In the genomic region with DNA sequence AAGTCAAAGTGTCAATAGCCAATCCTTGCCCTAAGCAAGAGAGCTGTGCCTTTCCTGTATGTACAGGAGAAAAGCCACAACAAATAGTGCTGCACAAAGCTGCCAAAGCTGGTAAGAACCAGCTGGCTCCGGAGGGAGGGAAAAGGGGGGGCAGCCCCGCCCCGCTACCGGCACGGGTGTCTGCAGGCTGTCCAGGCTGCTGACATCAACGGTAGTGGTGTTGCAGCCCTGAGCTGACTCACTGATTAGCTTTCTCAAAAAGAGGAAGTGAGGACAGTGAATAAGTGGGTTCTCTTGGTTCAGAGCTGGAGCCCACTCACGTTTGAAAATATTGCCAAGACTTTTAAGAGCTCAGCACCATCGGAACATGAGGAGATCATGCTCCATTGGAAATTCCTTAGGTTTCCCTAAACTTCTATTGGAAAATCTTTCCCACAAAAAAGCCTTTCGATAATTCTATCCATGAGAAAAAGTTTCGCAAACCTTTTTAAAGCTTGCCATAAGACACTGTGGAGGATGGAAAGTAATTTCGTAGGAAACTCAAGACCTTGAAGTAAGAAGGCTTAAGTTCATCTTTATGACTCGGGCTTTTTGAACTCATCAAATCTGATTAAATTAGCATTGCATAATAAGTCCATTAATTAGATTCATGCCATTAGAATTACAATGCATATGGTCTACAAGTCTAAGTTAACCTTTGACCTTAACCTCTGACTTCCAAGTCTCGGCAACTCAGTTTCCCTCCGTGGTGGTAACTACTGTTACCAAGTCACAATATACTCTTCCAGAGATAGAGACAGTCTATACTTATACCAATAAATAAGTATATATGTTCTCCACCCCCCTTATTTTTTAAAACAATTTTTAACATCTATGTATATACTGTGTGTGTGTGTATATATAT, we compare ENCODE assay signal across 1 cellular context.
TF ChIP-seq lines count a peak whose summit lies in the region.

No MANE protein-coding gene starts in this region.

TF ChIP-seq in HEK293, 187 proteins besides CTCF, POLR2A, EP300 and RAD21 (continued from another document and continues in another):
- TF ChIP-seq SP2 (tag by site-specific recombination; IDR thresholded peaks at IDR 0.05) (0 out of 2 replicates have a peak, but pooled peaks have one; percentile 9), BCL11A (tag by site-specific recombination; IDR thresholded peaks at IDR 0.05; ENCODE audit: low read depth) (no peak; the same call in 1 of the 2 replicates), REPIN1 (tag by site-specific recombination; IDR thresholded peaks at IDR 0.05; ENCODE audit: low read depth) (no peak), ZNF341 (tag by site-specific recombination; IDR thresholded peaks at IDR 0.05; ENCODE audit: low read depth) (peak; percentile 66), ZNF274 (IDR thresholded peaks at IDR 0.05; ENCODE audit: low read length) (no peak), ZNF274 (tag by site-specific recombination; IDR thresholded peaks at IDR 0.05; ENCODE audit: borderline replicate concordance) (no peak), ZNF223 (tag by site-specific recombination; IDR thresholded peaks at IDR 0.05) (no peak), ZNF157 (tag by site-specific recombination; IDR thresholded peaks at IDR 0.05) (no peak), ZNF211 (tag by site-specific recombination; IDR thresholded peaks at IDR 0.05; ENCODE audit: low read depth) (no peak), ZNF624 (tag by site-specific recombination; IDR thresholded peaks at IDR 0.05) (no peak), ZNF561 (tag by site-specific recombination; IDR thresholded peaks at IDR 0.05; ENCODE audit: borderline replicate concordance) (no peak), ZBTB20 (tag by site-specific recombination; IDR thresholded peaks at IDR 0.05) (no peak), TCF7L2 (IDR thresholded peaks at IDR 0.05; ENCODE audit: borderline replicate concordance, low read depth, low read length) (no peak), ZNF555 (tag by site-specific recombination; conservative IDR thresholded peaks at IDR 0.05) (no peak), KLF10 (tag by site-specific recombination; IDR thresholded peaks at IDR 0.05) (0 out of 2 replicates have a peak, but pooled peaks have one; percentile 30), ZNF830 (tag by site-specific recombination; IDR thresholded peaks at IDR 0.05; ENCODE audit: low read depth) (no peak), ZNF600 (tag by site-specific recombination; IDR thresholded peaks at IDR 0.05) (peak; percentile 91), GFI1B (tag by site-specific recombination; IDR thresholded peaks at IDR 0.05) (no peak), ZNF114 (tag by site-specific recombination; IDR thresholded peaks at IDR 0.05) (no peak), ZNF664 (tag by site-specific recombination; IDR thresholded peaks at IDR 0.05) (no peak), YY1 (tag by site-specific recombination; IDR thresholded peaks at IDR 0.05) (no peak), ZNF792 (tag by site-specific recombination; IDR thresholded peaks at IDR 0.05) (no peak), ZBTB21 (tag by site-specific recombination; IDR thresholded peaks at IDR 0.05) (peak; percentile 27; the same call in 1 of the 2 replicates), ZNF2 (tag by site-specific recombination; IDR thresholded peaks at IDR 0.05) (0 out of 2 replicates have a peak, but pooled peaks have one; percentile 32), ZNF777 (tag by site-specific recombination; IDR thresholded peaks at IDR 0.05; ENCODE audit: borderline replicate concordance) (no peak), MYNN (tag by site-specific recombination; IDR thresholded peaks at IDR 0.05; ENCODE audit: borderline replicate concordance) (no peak), ZBTB8A (tag by site-specific recombination; IDR thresholded peaks at IDR 0.05) (no peak), ZIC2 (tag by site-specific recombination; IDR thresholded peaks at IDR 0.05) (no peak), ZBTB48 (tag by site-specific recombination; IDR thresholded peaks at IDR 0.05) (no peak), ZNF140 (tag by site-specific recombination; IDR thresholded peaks at IDR 0.05) (no peak), ZBTB7A (tag by site-specific recombination; IDR thresholded peaks at IDR 0.05; ENCODE audit: low read depth) (no peak), ZNF768 (tag by site-specific recombination; IDR thresholded peaks at IDR 0.05) (no peak), SP7 (tag by site-specific recombination; IDR thresholded peaks at IDR 0.05) (peak; percentile 56; the same call in 1 of the 2 replicates), IKZF3 (tag by site-specific recombination; IDR thresholded peaks at IDR 0.05) (peak; percentile 58; the same call in 1 of the 2 replicates), ZFP37 (tag by site-specific recombination; IDR thresholded peaks at IDR 0.05) (no peak), ZNF837 (tag by site-specific recombination; IDR thresholded peaks at IDR 0.05) (no peak), ZNF701 (tag by site-specific recombination; IDR thresholded peaks at IDR 0.05) (no peak)
- TF ChIP-seq, protein P1, sequence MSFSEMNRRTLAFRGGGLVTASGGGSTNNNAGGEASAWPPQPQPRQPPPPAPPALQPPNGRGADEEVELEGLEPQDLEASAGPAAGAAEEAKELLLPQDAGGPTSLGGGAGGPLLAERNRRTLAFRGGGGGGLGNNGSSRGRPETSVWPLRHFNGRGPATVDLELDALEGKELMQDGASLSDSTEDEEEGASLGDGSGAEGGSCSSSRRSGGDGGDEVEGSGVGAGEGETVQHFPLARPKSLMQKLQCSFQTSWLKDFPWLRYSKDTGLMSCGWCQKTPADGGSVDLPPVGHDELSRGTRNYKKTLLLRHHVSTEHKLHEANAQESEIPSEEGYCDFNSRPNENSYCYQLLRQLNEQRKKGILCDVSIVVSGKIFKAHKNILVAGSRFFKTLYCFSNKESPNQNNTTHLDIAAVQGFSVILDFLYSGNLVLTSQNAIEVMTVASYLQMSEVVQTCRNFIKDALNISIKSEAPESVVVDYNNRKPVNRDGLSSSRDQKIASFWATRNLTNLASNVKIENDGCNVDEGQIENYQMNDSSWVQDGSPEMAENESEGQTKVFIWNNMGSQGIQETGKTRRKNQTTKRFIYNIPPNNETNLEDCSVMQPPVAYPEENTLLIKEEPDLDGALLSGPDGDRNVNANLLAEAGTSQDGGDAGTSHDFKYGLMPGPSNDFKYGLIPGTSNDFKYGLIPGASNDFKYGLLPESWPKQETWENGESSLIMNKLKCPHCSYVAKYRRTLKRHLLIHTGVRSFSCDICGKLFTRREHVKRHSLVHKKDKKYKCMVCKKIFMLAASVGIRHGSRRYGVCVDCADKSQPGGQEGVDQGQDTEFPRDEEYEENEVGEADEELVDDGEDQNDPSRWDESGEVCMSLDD (tag by site-specific recombination; IDR thresholded peaks at IDR 0.05) = no peak
- TF ChIP-seq, protein P2, sequence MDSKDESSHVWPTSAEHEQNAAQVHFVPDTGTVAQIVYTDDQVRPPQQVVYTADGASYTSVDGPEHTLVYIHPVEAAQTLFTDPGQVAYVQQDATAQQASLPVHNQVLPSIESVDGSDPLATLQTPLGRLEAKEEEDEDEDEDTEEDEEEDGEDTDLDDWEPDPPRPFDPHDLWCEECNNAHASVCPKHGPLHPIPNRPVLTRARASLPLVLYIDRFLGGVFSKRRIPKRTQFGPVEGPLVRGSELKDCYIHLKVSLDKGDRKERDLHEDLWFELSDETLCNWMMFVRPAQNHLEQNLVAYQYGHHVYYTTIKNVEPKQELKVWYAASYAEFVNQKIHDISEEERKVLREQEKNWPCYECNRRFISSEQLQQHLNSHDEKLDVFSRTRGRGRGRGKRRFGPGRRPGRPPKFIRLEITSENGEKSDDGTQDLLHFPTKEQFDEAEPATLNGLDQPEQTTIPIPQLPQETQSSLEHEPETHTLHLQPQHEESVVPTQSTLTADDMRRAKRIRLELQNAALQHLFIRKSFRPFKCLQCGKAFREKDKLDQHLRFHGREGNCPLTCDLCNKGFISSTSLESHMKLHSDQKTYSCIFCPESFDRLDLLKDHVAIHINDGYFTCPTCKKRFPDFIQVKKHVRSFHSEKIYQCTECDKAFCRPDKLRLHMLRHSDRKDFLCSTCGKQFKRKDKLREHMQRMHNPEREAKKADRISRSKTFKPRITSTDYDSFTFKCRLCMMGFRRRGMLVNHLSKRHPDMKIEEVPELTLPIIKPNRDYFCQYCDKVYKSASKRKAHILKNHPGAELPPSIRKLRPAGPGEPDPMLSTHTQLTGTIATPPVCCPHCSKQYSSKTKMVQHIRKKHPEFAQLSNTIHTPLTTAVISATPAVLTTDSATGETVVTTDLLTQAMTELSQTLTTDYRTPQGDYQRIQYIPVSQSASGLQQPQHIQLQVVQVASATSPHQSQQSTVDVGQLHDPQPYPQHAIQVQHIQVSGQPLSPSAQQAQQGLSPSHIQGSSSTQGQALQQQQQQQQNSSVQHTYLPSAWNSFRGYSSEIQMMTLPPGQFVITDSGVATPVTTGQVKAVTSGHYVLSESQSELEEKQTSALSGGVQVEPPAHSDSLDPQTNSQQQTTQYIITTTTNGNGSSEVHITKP (tag by site-specific recombination; IDR thresholded peaks at IDR 0.05) = peak; percentile 71
- TF ChIP-seq, protein P3, sequence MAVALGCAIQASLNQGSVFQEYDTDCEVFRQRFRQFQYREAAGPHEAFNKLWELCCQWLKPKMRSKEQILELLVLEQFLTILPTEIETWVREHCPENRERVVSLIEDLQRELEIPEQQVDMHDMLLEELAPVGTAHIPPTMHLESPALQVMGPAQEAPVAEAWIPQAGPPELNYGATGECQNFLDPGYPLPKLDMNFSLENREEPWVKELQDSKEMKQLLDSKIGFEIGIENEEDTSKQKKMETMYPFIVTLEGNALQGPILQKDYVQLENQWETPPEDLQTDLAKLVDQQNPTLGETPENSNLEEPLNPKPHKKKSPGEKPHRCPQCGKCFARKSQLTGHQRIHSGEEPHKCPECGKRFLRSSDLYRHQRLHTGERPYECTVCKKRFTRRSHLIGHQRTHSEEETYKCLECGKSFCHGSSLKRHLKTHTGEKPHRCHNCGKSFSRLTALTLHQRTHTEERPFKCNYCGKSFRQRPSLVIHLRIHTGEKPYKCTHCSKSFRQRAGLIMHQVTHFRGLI (tag by site-specific recombination; IDR thresholded peaks at IDR 0.05) = no peak; the same call in 1 of the 2 replicates
- TF ChIP-seq, protein P4, sequence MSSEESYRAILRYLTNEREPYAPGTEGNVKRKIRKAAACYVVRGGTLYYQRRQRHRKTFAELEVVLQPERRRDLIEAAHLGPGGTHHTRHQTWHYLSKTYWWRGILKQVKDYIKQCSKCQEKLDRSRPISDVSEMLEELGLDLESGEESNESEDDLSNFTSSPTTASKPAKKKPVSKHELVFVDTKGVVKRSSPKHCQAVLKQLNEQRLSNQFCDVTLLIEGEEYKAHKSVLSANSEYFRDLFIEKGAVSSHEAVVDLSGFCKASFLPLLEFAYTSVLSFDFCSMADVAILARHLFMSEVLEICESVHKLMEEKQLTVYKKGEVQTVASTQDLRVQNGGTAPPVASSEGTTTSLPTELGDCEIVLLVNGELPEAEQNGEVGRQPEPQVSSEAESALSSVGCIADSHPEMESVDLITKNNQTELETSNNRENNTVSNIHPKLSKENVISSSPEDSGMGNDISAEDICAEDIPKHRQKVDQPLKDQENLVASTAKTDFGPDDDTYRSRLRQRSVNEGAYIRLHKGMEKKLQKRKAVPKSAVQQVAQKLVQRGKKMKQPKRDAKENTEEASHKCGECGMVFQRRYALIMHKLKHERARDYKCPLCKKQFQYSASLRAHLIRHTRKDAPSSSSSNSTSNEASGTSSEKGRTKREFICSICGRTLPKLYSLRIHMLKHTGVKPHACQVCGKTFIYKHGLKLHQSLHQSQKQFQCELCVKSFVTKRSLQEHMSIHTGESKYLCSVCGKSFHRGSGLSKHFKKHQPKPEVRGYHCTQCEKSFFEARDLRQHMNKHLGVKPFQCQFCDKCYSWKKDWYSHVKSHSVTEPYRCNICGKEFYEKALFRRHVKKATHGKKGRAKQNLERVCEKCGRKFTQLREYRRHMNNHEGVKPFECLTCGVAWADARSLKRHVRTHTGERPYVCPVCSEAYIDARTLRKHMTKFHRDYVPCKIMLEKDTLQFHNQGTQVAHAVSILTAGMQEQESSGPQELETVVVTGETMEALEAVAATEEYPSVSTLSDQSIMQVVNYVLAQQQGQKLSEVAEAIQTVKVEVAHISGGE (tag by site-specific recombination; conservative IDR thresholded peaks at IDR 0.05; ENCODE audit: low read depth) = no peak
- TF ChIP-seq, protein P5, sequence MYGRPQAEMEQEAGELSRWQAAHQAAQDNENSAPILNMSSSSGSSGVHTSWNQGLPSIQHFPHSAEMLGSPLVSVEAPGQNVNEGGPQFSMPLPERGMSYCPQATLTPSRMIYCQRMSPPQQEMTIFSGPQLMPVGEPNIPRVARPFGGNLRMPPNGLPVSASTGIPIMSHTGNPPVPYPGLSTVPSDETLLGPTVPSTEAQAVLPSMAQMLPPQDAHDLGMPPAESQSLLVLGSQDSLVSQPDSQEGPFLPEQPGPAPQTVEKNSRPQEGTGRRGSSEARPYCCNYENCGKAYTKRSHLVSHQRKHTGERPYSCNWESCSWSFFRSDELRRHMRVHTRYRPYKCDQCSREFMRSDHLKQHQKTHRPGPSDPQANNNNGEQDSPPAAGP (tag by site-specific recombination; IDR thresholded peaks at IDR 0.05) = peak; percentile 29; the same call in 1 of the 2 replicates
- TF ChIP-seq, protein P6, sequence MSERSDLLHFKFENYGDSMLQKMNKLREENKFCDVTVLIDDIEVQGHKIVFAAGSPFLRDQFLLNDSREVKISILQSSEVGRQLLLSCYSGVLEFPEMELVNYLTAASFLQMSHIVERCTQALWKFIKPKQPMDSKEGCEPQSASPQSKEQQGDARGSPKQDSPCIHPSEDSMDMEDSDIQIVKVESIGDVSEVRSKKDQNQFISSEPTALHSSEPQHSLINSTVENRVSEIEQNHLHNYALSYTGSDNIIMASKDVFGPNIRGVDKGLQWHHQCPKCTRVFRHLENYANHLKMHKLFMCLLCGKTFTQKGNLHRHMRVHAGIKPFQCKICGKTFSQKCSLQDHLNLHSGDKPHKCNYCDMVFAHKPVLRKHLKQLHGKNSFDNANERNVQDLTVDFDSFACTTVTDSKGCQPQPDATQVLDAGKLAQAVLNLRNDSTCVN (tag by site-specific recombination; optimal IDR thresholded peaks at IDR 0.05) = no peak
- TF ChIP-seq, protein P7, sequence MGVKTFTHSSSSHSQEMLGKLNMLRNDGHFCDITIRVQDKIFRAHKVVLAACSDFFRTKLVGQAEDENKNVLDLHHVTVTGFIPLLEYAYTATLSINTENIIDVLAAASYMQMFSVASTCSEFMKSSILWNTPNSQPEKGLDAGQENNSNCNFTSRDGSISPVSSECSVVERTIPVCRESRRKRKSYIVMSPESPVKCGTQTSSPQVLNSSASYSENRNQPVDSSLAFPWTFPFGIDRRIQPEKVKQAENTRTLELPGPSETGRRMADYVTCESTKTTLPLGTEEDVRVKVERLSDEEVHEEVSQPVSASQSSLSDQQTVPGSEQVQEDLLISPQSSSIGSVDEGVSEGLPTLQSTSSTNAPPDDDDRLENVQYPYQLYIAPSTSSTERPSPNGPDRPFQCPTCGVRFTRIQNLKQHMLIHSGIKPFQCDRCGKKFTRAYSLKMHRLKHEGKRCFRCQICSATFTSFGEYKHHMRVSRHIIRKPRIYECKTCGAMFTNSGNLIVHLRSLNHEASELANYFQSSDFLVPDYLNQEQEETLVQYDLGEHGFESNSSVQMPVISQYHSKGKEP (tag by site-specific recombination; IDR thresholded peaks at IDR 0.05) = peak; percentile 81
